In the genomic region with DNA sequence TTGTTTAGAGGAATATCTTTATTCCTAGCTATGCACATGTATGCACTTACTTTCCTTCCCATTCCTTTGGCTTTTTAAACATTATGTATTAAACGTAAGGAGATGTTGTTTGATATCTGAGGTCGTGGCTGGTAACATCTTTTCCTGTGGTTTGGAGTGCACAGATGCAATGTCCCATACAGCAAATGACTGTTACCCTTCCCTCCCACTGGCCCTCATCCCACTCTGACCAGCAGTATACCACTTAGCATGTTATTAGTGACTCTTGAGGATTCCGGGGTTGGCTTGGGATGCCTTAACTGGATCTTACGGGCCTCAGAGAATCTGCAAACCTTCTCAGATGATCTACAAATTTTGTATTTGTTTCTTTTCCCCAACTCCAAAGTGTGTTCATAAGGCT, we compare ENCODE assay signal across 17 cellular contexts. TPM values are rescaled to one million over a fixed set of nuclear protein-coding genes. Genes with fewer than 3 reads are reported as not detected.
DNase-seq lines count a peak whose midpoint lies in the region; FAIRE-seq and TF ChIP-seq lines count a peak whose summit lies in the region.
"Had no signal": no experiment of that assay in that cellular context is flagged by ENCODE, and none has a peak within 500 bp of the region (broad histone marks: within the 10 kb centered on the region; RNA-seq: fewer than 3 reads in every experiment).

No MANE protein-coding gene starts in this region.

- H3K36me3 ChIP-seq in KOPT-K1 (ENCODE audit: insufficient read depth, low read length) = peaks cover 4% of the 10 kb centered on the region
- H3K36me3 ChIP-seq in small intestine (ENCODE audit: control insufficient read depth in 2 of 2, insufficient read depth in 2 of 2, low read length in 2 of 2) = no peaks in the 10 kb centered on the region
- H3K36me3 ChIP-seq: neural progenitor cell had no signal

- H3K27ac ChIP-seq in KOPT-K1 (ENCODE audit: low read depth, low read length, poor library complexity, severe bottlenecking) = peak overlapping the region; percentile 73
- peak overlapping the region; percentile 40 to 55 for H3K27ac ChIP-seq in small intestine (ENCODE audit: low read depth in 1 of 2, low read length in 1 of 2)
- H3K27ac ChIP-seq: A549, epithelial cell of prostate, neural progenitor cell had no signal

- peak overlapping the region; percentile 72 for H3K4me3 Mint-ChIP-seq in activated CD4-positive, alpha-beta T cell treated with anti-CD3 and anti-CD28 coated beads, Interleukin-2, amount 10 ng/mL, durations not matched to agents 24 days and 14 days
- peak overlapping the region; percentile 56 for H3K4me3 Mint-ChIP-seq in activated T-helper 1 cell treated with anti-CD3 and anti-CD28 coated beads, Interleukin-12 subunit alpha, Interleukin-12 subunit beta, Interleukin-2, Interleukin-4 antibody, amounts not matched to agents 30 ng/mL and 10 ng/mL and 1 ng/mL, durations not matched to agents 14 hours and 24 hours and 36 hours
- H3K4me3 Mint-ChIP-seq: neural progenitor cell had no signal

- H3K27me3 ChIP-seq in small intestine (ENCODE audit: control insufficient read depth in 2 of 2, insufficient read depth in 2 of 2, low read length in 2 of 2) = no peaks in the 10 kb centered on the region
- H3K27me3 ChIP-seq: heart left ventricle, neural progenitor cell, tibial artery had no signal

- peaks cover 44% of the 10 kb centered on the region for H3K36me3 Mint-ChIP-seq in activated CD4-positive, alpha-beta T cell treated with anti-CD3 and anti-CD28 coated beads, Interleukin-2, amount 10 ng/mL, durations not matched to agents 24 days and 14 days (ENCODE audit: low read depth)
- peaks cover 45% of the 10 kb centered on the region for H3K36me3 Mint-ChIP-seq in activated T-helper 1 cell treated with anti-CD3 and anti-CD28 coated beads, Interleukin-12 subunit alpha, Interleukin-12 subunit beta, Interleukin-2, Interleukin-4 antibody, amounts not matched to agents 30 ng/mL and 10 ng/mL and 1 ng/mL, durations not matched to agents 14 hours and 24 hours and 36 hours (ENCODE audit: low read depth)

- FAIRE-seq in small intestine (lab: Jason Lieb, UNC) = no peak

- WGBS in small intestine, 3 donors = 71 to 83% (median 72%) methylated on average over 4 of the region's 4 CpGs

- no peaks in the 10 kb centered on the region for H3K9me3 Mint-ChIP-seq in activated CD4-positive, alpha-beta T cell treated with anti-CD3 and anti-CD28 coated beads, Interleukin-2, amount 10 ng/mL, durations not matched to agents 24 days and 14 days
- no peaks in the 10 kb centered on the region for H3K9me3 Mint-ChIP-seq in activated T-helper 1 cell treated with anti-CD3 and anti-CD28 coated beads, Interleukin-12 subunit alpha, Interleukin-12 subunit beta, Interleukin-2, Interleukin-4 antibody, amounts not matched to agents 30 ng/mL and 10 ng/mL and 1 ng/mL, durations not matched to agents 14 hours and 24 hours and 36 hours

- TF ChIP-seq CTCF in GM13976 (IDR thresholded peaks at IDR 0.05; ENCODE audit: borderline replicate concordance, control extremely low read depth, extremely low read depth, insufficient read depth, missing control alignments) = no peak

- no peak overlapping the region for H3K4me3 ChIP-seq in small intestine (ENCODE audit: low read depth in 1 of 2, low read length in 2 of 2)
- H3K4me3 ChIP-seq: A549, heart left ventricle, neural progenitor cell, tibial artery had no signal

- in situ Hi-C loops in GM13976 (cut with MboI; ENCODE audit: low sequenced_read_pairs, unreplicated experiment) = no loop called here

- peaks cover 2 to 36% of the 10 kb centered on the region in 2 donors for H3K4me1 ChIP-seq in small intestine (ENCODE audit: control insufficient read depth in 2 of 2, insufficient read depth in 1 of 2, low read depth in 1 of 2, low read length in 1 of 2)
- H3K4me1 ChIP-seq: neural progenitor cell had no signal

- no peak for DNase-seq in activated CD4-positive, alpha-beta T cell treated with anti-CD3 and anti-CD28 coated beads, Interleukin-2, amount 10 ng/mL, durations not matched to agents 24 days and 14 days
- DNase-seq in activated CD4-positive, alpha-beta T cell treated with anti-CD3 and anti-CD28 coated beads for 1 hour = no peak
- no peak for DNase-seq in activated T-helper 1 cell treated with anti-CD3 and anti-CD28 coated beads, Interleukin-12 subunit alpha, Interleukin-12 subunit beta, Interleukin-2, Interleukin-4 antibody, amounts not matched to agents 30 ng/mL and 10 ng/mL and 1 ng/mL, durations not matched to agents 14 hours and 24 hours and 36 hours (ENCODE audit: low spot score)
- no peak for DNase-seq in small intestine
- no peak for DNase-seq in NCI-H2196 (lab: John Stamatoyannopoulos, UW; ENCODE audit: unreplicated experiment)
- no peak for DNase-seq in GM13976 (ENCODE audit: low spot score)
- DNase-seq in ureter (ENCODE audit: low spot score) = no peak
- DNase-seq: activated effector memory CD4-positive, alpha-beta T cell treated with Interleukin-2 at 50 U/mL for 16 hours; caudate nucleus; heart left ventricle; NCI-H1417; NCI-H510A; tibial artery had no signal

- no peaks in the 10 kb centered on the region for H3K27me3 Mint-ChIP-seq in activated CD4-positive, alpha-beta T cell treated with anti-CD3 and anti-CD28 coated beads, Interleukin-2, amount 10 ng/mL, durations not matched to agents 24 days and 14 days
- H3K27me3 Mint-ChIP-seq in activated T-helper 1 cell treated with anti-CD3 and anti-CD28 coated beads, Interleukin-12 subunit alpha, Interleukin-12 subunit beta, Interleukin-2, Interleukin-4 antibody, amounts not matched to agents 30 ng/mL and 10 ng/mL and 1 ng/mL, durations not matched to agents 14 hours and 24 hours and 36 hours (ENCODE audit: insufficient read depth) = no peaks in the 10 kb centered on the region

- no peaks in the 10 kb centered on the region for H3K9me3 ChIP-seq in KOPT-K1 (ENCODE audit: insufficient read depth, low read length, poor library complexity, severe bottlenecking)
- no peaks in the 10 kb centered on the region for H3K9me3 ChIP-seq in small intestine (ENCODE audit: control insufficient read depth, low read depth)
- H3K9me3 ChIP-seq: A549, heart left ventricle, tibial artery had no signal

- peaks cover 80% of the 10 kb centered on the region for H3K4me1 Mint-ChIP-seq in activated CD4-positive, alpha-beta T cell treated with anti-CD3 and anti-CD28 coated beads, Interleukin-2, amount 10 ng/mL, durations not matched to agents 24 days and 14 days
- H3K4me1 Mint-ChIP-seq in activated T-helper 1 cell treated with anti-CD3 and anti-CD28 coated beads, Interleukin-12 subunit alpha, Interleukin-12 subunit beta, Interleukin-2, Interleukin-4 antibody, amounts not matched to agents 30 ng/mL and 10 ng/mL and 1 ng/mL, durations not matched to agents 14 hours and 24 hours and 36 hours (ENCODE audit: low read depth) = peaks cover 96% of the 10 kb centered on the region
- H3K4me1 Mint-ChIP-seq: neural progenitor cell had no signal

- intact Hi-C loops in activated CD4-positive, alpha-beta T cell treated with anti-CD3 and anti-CD28 coated beads, Interleukin-2, amount 10 ng/mL, durations not matched to agents 24 days and 14 days (cut with micrococcal nuclease) = loop anchor here (1.0 to 5.0 kb wide), 5 partner anchors 10 to 294 kb away; no protein-coding TSS in a partner anchor
- intact Hi-C loops in activated T-helper 1 cell treated with anti-CD3 and anti-CD28 coated beads, Interleukin-12 subunit alpha, Interleukin-12 subunit beta, Interleukin-2, Interleukin-4 antibody, amounts not matched to agents 30 ng/mL and 10 ng/mL and 1 ng/mL, durations not matched to agents 14 hours and 24 hours and 36 hours (cut with micrococcal nuclease) = loop anchor here (1.0 to 5.0 kb wide), 7 partner anchors 10 to 1116 kb away; a partner anchor contains a TSS

- H3K27ac Mint-ChIP-seq in activated CD4-positive, alpha-beta T cell treated with anti-CD3 and anti-CD28 coated beads, Interleukin-2, amount 10 ng/mL, durations not matched to agents 24 days and 14 days = peak overlapping the region; percentile 88
- peak overlapping the region; percentile 94 for H3K27ac Mint-ChIP-seq in activated T-helper 1 cell treated with anti-CD3 and anti-CD28 coated beads, Interleukin-12 subunit alpha, Interleukin-12 subunit beta, Interleukin-2, Interleukin-4 antibody, amounts not matched to agents 30 ng/mL and 10 ng/mL and 1 ng/mL, durations not matched to agents 14 hours and 24 hours and 36 hours
- H3K27ac Mint-ChIP-seq: neural progenitor cell had no signal

RNA-seq across cellular contexts. Expression of a gene that starts 34.5 kb away (rescaled TPM):
- total RNA-seq in activated CD4-positive, alpha-beta T cell treated with anti-CD3 and anti-CD28 coated beads, Interleukin-2, amount 10 ng/mL, durations not matched to agents 24 days and 14 days = 45.3 and 47.6 TPM in 2 replicates
- 58.2 and 59.6 TPM in 2 replicates for total RNA-seq in activated T-helper 1 cell treated with anti-CD3 and anti-CD28 coated beads, Interleukin-12 subunit alpha, Interleukin-12 subunit beta, Interleukin-2, Interleukin-4 antibody, amounts not matched to agents 30 ng/mL and 10 ng/mL and 1 ng/mL, durations not matched to agents 14 hours and 24 hours and 36 hours
- polyA plus RNA-seq in small intestine = 10 to 100 TPM in 2 of 3 donors, 1 to 10 TPM in 1; 6.0 to 77.5 (median 13.5) TPM
- 177 TPM for total RNA-seq in ureter
